Comparison of ENCODE assay signal across 1 cellular context in genomic region chr19:35330475-35330874, GRCh38.
TF ChIP-seq lines count a peak whose summit lies in the region.

No MANE protein-coding gene starts in this region.

TF ChIP-seq in GM12878, 131 proteins besides CTCF, POLR2A, EP300 and RAD21 (continued from another document and continues in another):
- no peak for TF ChIP-seq PRDM15 (CRISPR knock-in tag; IDR thresholded peaks at IDR 0.05)
- peak; percentile 72; the same call in 1 of the 2 replicates for TF ChIP-seq ATF2 (IDR thresholded peaks at IDR 0.05; ENCODE audit: low read length)
- no peak for TF ChIP-seq STAT3 (IDR thresholded peaks at IDR 0.05; ENCODE audit: low read depth, low read length)
- TF ChIP-seq BCL11A (IDR thresholded peaks at IDR 0.05; ENCODE audit: low read depth, low read length) = no peak
- peak; percentile 24 for TF ChIP-seq SP1 (IDR thresholded peaks at IDR 0.05; ENCODE audit: low read depth, low read length)
- no peak for TF ChIP-seq E2F4 (IDR thresholded peaks at IDR 0.05; ENCODE audit: low read depth, low read length)
- no peak for TF ChIP-seq RFX5 (IDR thresholded peaks at IDR 0.05; ENCODE audit: low read depth, low read length)
- TF ChIP-seq PAX5 (IDR thresholded peaks at IDR 0.05; ENCODE audit: borderline replicate concordance, low read depth, low read length) = peak; percentile 87
- no peak for TF ChIP-seq STAT1 (conservative IDR thresholded peaks at IDR 0.05)
- TF ChIP-seq IRF4 (IDR thresholded peaks at IDR 0.05; ENCODE audit: low read depth, low read length) = no peak
- no peak for TF ChIP-seq NBN (IDR thresholded peaks at IDR 0.05)
- TF ChIP-seq YY1 (IDR thresholded peaks at IDR 0.05; ENCODE audit: low read depth, low read length) = no peak
- no peak for TF ChIP-seq ASH2L (IDR thresholded peaks at IDR 0.05; ENCODE audit: borderline replicate concordance, low read depth)
- TF ChIP-seq IRF3 (IDR thresholded peaks at IDR 0.05) = no peak
- no peak for TF ChIP-seq ZNF274 (IDR thresholded peaks at IDR 0.05; ENCODE audit: insufficient read depth, insufficient read length)
- TF ChIP-seq WRNIP1 (IDR thresholded peaks at IDR 0.05; ENCODE audit: borderline replicate concordance, low read depth, low read length) = no peak
- no peak for TF ChIP-seq RELB (IDR thresholded peaks at IDR 0.05; ENCODE audit: low read depth)
- TF ChIP-seq TCF3 (IDR thresholded peaks at IDR 0.05; ENCODE audit: borderline replicate concordance, insufficient read depth, low read depth, low read length) = peak; percentile 18; the same call in 1 of the 2 replicates
- no peak for TF ChIP-seq BRCA1 (IDR thresholded peaks at IDR 0.05; ENCODE audit: low read depth, low read length)
- no peak for TF ChIP-seq CHD2 (IDR thresholded peaks at IDR 0.05; ENCODE audit: borderline replicate concordance, low read depth, low read length)
- no peak for TF ChIP-seq SUPT20H (IDR thresholded peaks at IDR 0.05; ENCODE audit: borderline replicate concordance, control insufficient read depth, low read depth, low read length)
- TF ChIP-seq ATF3 (IDR thresholded peaks at IDR 0.05; ENCODE audit: borderline replicate concordance, extremely low read depth, low read depth, low read length) = no peak
- no peak for TF ChIP-seq JUND (IDR thresholded peaks at IDR 0.05; ENCODE audit: low read depth, low read length)
- no peak for TF ChIP-seq ZBTB33 (IDR thresholded peaks at IDR 0.05)
- no peak for TF ChIP-seq BCLAF1 (IDR thresholded peaks at IDR 0.05)
- no peak for TF ChIP-seq FOS (IDR thresholded peaks at IDR 0.05; ENCODE audit: borderline replicate concordance, extremely low read depth, insufficient read length)
- TF ChIP-seq NR2C1 (IDR thresholded peaks at IDR 0.05) = no peak
- TF ChIP-seq YBX1 (IDR thresholded peaks at IDR 0.05) = no peak
- no peak for TF ChIP-seq CUX1 (IDR thresholded peaks at IDR 0.05; ENCODE audit: insufficient replicate concordance, low read depth, low read length)
- no peak for TF ChIP-seq CBX5 (IDR thresholded peaks at IDR 0.05; ENCODE audit: low read depth)
- no peak for TF ChIP-seq JUNB (IDR thresholded peaks at IDR 0.05)
- TF ChIP-seq CBX3 (IDR thresholded peaks at IDR 0.05; ENCODE audit: borderline replicate concordance, low read depth) = no peak
- peak; percentile 60 for TF ChIP-seq PKNOX1 (IDR thresholded peaks at IDR 0.05)
- no peak for TF ChIP-seq ZNF24 (IDR thresholded peaks at IDR 0.05)
- no peak for TF ChIP-seq NFYA (IDR thresholded peaks at IDR 0.05; ENCODE audit: borderline replicate concordance, low read depth, low read length)
- TF ChIP-seq CEBPB (IDR thresholded peaks at IDR 0.05; ENCODE audit: borderline replicate concordance in 1 of 2, low read depth in 2 of 2, low read length in 2 of 2) = no peak
- peak; percentile 96 for TF ChIP-seq MEF2B (IDR thresholded peaks at IDR 0.05; ENCODE audit: partially characterized antibody, poor library complexity, severe bottlenecking)
- TF ChIP-seq ESRRA (IDR thresholded peaks at IDR 0.05; ENCODE audit: low read length) = no peak
